8 cellular contexts compared by ENCODE assay signal in genomic region chr13:20943519-20944012, GRCh38. TPM values are rescaled to one million over a fixed set of nuclear protein-coding genes. Genes with fewer than 3 reads are reported as not detected.
DNase-seq lines count a peak whose midpoint lies in the region; ATAC-seq and TF ChIP-seq lines count a peak whose summit lies in the region.

No MANE protein-coding gene starts in this region.

- WGBS in adrenal gland, 4 donors = 24 to 33% (median 27%) methylated on average over 13 to 14 of the region's 14 CpGs
- 28 to 35% (median 31%) methylated on average over 14 of the region's 14 CpGs for WGBS in heart left ventricle, 4 donors
- WGBS in upper lobe of left lung, 2 donors = 21 to 29% methylated on average over 14 of the region's 14 CpGs

- no peaks in the 10 kb centered on the region for H4K20me1 ChIP-seq in BLaER1

- H3K27me3 ChIP-seq in BLaER1 = no peaks in the 10 kb centered on the region
- peaks cover 5% of the 10 kb centered on the region for H3K27me3 ChIP-seq in adrenal gland
- H3K27me3 ChIP-seq in heart left ventricle = peaks cover 0 to 14% (median 4%) of the 10 kb centered on the region in 9 donors
- peaks cover 0 to 3% (median 0%) of the 10 kb centered on the region in 4 donors for H3K27me3 ChIP-seq in upper lobe of left lung

- H3K4me3 ChIP-seq in BLaER1 = no peak overlapping the region
- H3K4me3 ChIP-seq in NB4 (ENCODE audit: low read depth, low read length) = no peak overlapping the region
- no peak overlapping the region for H3K4me3 ChIP-seq in adrenal gland
- peak overlapping the region in 2 of 12 donors; percentile 2 to 18 for H3K4me3 ChIP-seq in heart left ventricle
- H3K4me3 ChIP-seq in upper lobe of left lung = no peak overlapping the region

- H3K4me2 ChIP-seq in BLaER1 = peak overlapping the region; percentile 18; the same call in 1 of the 2 replicates

- H3K9me3 ChIP-seq in BLaER1 = no peaks in the 10 kb centered on the region
- no peaks in the 10 kb centered on the region for H3K9me3 ChIP-seq in adrenal gland (replicated peaks in 1 of 3)
- H3K9me3 ChIP-seq in heart left ventricle = no peaks in the 10 kb centered on the region
- H3K9me3 ChIP-seq in upper lobe of left lung = no peaks in the 10 kb centered on the region

- H3K27ac ChIP-seq in BLaER1 (no peak overlapping the region), adrenal gland (peak overlapping the region in 1 of 5 donors; percentile 36), heart left ventricle (peak overlapping the region in 5 of 12 donors; percentile 35 to 70 (median 60)), upper lobe of left lung (peak overlapping the region in 2 of 4 donors; percentile 21 to 32)

- intact Hi-C loops in adrenal gland (cut with DNase I) = loop anchor here (5.0 to 10.0 kb wide), 4 partner anchors 131 to 541 kb away; no protein-coding TSS in a partner anchor
- intact Hi-C loops in heart left ventricle (cut with DNase I) = loop anchor here (1.0 to 10.0 kb wide), 18 partner anchors 111 to 541 kb away; partner anchors contain the start of genes LATS2 (in 7 of the 10), MRPL57 (in 4 of the 10) and SKA3 (in 4 of the 10)
- intact Hi-C loops in posterior vena cava (cut with DNase I) = loop anchor here in 1 of 2 donors (5.0 to 10.0 kb wide), 2 partner anchors 234 to 351 kb away; partner anchors contain the start of genes MRPL57 and SKA3

- TF ChIP-seq CTCF in NB4 (IDR thresholded peaks at IDR 0.05; ENCODE audit: low read depth, low read length) (peak; percentile 91), adrenal gland (IDR thresholded peaks at IDR 0.05) (peak; percentile 92 to 97 (median 95)), heart left ventricle (IDR thresholded peaks at IDR 0.05) (peak; percentile 87 to 98 (median 94)), upper lobe of left lung (IDR thresholded peaks at IDR 0.05) (peak; percentile 83 to 94 (median 88))

- H3K36me3 ChIP-seq in BLaER1 (no peaks in the 10 kb centered on the region), adrenal gland (replicated peaks in 1 of 2) (no peaks in the 10 kb centered on the region), heart left ventricle (no peaks in the 10 kb centered on the region), upper lobe of left lung (no peaks in the 10 kb centered on the region)

- no peak overlapping the region for H3K9ac ChIP-seq in BLaER1

- TF ChIP-seq EP300 in upper lobe of left lung (IDR thresholded peaks at IDR 0.05) = no peak

- peaks cover 38% of the 10 kb centered on the region for H3K4me1 ChIP-seq in BLaER1
- H3K4me1 ChIP-seq in adrenal gland (replicated peaks in 1 of 2) = peaks cover 0 to 4% of the 10 kb centered on the region in 2 donors
- peaks cover 0 to 15% (median 11%) of the 10 kb centered on the region in 12 donors for H3K4me1 ChIP-seq in heart left ventricle
- peaks cover 0 to 23% (median 15%) of the 10 kb centered on the region in 4 donors for H3K4me1 ChIP-seq in upper lobe of left lung

- peak; percentile 53 for ATAC-seq in GM19351 (IDR thresholded peaks at IDR 0.05; ENCODE audit: unreplicated experiment)
- ATAC-seq in heart left ventricle = peak; percentile 85 to 95 (median 93)
- ATAC-seq in upper lobe of left lung (ENCODE audit: low FRiP score in 2 of 2) = peak; percentile 96

- peak; percentile 97 for DNase-seq in NB4 (ENCODE audit: low read depth)
- peak; percentile 84 for DNase-seq in SW480 (ENCODE audit: low spot score)
- peak; percentile 88 to 96 (median 90) for DNase-seq in adrenal gland
- peak; percentile 83 to 90 (median 85) for DNase-seq in heart left ventricle
- DNase-seq in posterior vena cava (ENCODE audit: low spot score) = peak; percentile 97
- peak in 1 of 2 donors; percentile 89 for DNase-seq in upper lobe of left lung

- TF ChIP-seq POLR2A in NB4 (IDR thresholded peaks at IDR 0.05; ENCODE audit: extremely low read depth, insufficient read length) (no peak), adrenal gland (IDR thresholded peaks at IDR 0.05) (no peak), heart left ventricle (IDR thresholded peaks at IDR 0.05) (no peak), upper lobe of left lung (IDR thresholded peaks at IDR 0.05) (no peak)

RNA-seq across cellular contexts. Expression of gene XPO4, which starts 41.0 kb away (rescaled TPM):
- 10 to 100 TPM in 6 of 8 donors, 1 to 10 TPM in 2; 8.0 to 20.3 (median 13.0) TPM for total RNA-seq in adrenal gland
- polyA plus RNA-seq in adrenal gland = 10 to 100 TPM in 1 of 3 donors, 1 to 10 TPM in 2; 1.9 to 10.5 (median 2.4) TPM
- 10 to 100 TPM; 18.5 to 53.7 (median 28.4) TPM for total RNA-seq in heart left ventricle
- polyA plus RNA-seq in heart left ventricle = 1 to 10 TPM; 4.8 to 6.8 TPM
- 10 to 100 TPM; 11.8 to 12.8 TPM for total RNA-seq in posterior vena cava
- 10 to 100 TPM; 15.7 to 33.0 (median 17.4) TPM for total RNA-seq in upper lobe of left lung
